Comparison of ENCODE assay signal across 10 cellular contexts in genomic region chr5:41842777-41843176, GRCh38. TPM values are rescaled to one million over a fixed set of nuclear protein-coding genes. Genes with fewer than 3 reads are reported as not detected.
DNase-seq lines count a peak whose midpoint lies in the region; ATAC-seq and TF ChIP-seq lines count a peak whose summit lies in the region.
"Had no signal": no experiment of that assay in that cellular context is flagged by ENCODE, and none has a peak within 500 bp of the region (broad histone marks: within the 10 kb centered on the region; RNA-seq: fewer than 3 reads in every experiment).

No MANE protein-coding gene starts in this region.

- H3K9ac ChIP-seq in PC-3 (ENCODE audit: low read length): no peak overlapping the region

- H3K27me3 ChIP-seq in PC-3 (ENCODE audit: low read length): no peaks in the 10 kb centered on the region
- H3K27me3 ChIP-seq: ascending aorta had no signal

- intact Hi-C loops in natural killer cell (cut with micrococcal nuclease) (no loop called here), PC-3 (cut with micrococcal nuclease) (loop anchor here (1.0 to 5.0 kb wide), 3 partner anchors 120 to 570 kb away; no protein-coding TSS in a partner anchor)

- H3K4me2 ChIP-seq in PC-3 (ENCODE audit: low read length): no peak overlapping the region

- no peaks in the 10 kb centered on the region for H3K36me3 Mint-ChIP-seq in natural killer cell

- no peaks in the 10 kb centered on the region for H3K9me3 Mint-ChIP-seq in natural killer cell

- no peak overlapping the region for H2AFZ ChIP-seq in PC-3 (ENCODE audit: low read length)

- H3K9me3 ChIP-seq in PC-3 (ENCODE audit: low read length): no peaks in the 10 kb centered on the region
- H3K9me3 ChIP-seq: ascending aorta had no signal

- no peak overlapping the region for H3K4me3 Mint-ChIP-seq in natural killer cell
- H3K4me3 Mint-ChIP-seq: activated CD8-positive, alpha-beta memory T cell treated with anti-CD3 and anti-CD28 coated beads, Interleukin-2, amount 10 ng/mL, durations not matched to agents 7 days and 5 days had no signal

- ATAC-seq in GM18508 (IDR thresholded peaks at IDR 0.05; ENCODE audit: insufficient read depth, unreplicated experiment) (peak; percentile 91), GM19463 (IDR thresholded peaks at IDR 0.05; ENCODE audit: unreplicated experiment) (peak; percentile 83), HG02885 (IDR thresholded peaks at IDR 0.05; ENCODE audit: poor library complexity, unreplicated experiment) (peak; percentile 87), HG03558 (IDR thresholded peaks at IDR 0.05; ENCODE audit: extremely low read depth, unreplicated experiment) (peak; percentile 77), natural killer cell (no peak), PC-3 (no peak)
- ATAC-seq: activated CD8-positive, alpha-beta memory T cell treated with anti-CD3 and anti-CD28 coated beads, Interleukin-2, amount 10 ng/mL, durations not matched to agents 7 days and 5 days had no signal

- no peak overlapping the region for H3K27ac ChIP-seq in PC-3 (ENCODE audit: low read length)

- BruUV-seq in PC-3 (replicated peaks; lab: Mats Ljungman, UMichigan): no TSS peak

- DNase-seq in NCI-H2029 (lab: John Stamatoyannopoulos, UW): no peak
- no peak for DNase-seq in natural killer cell
- no peak for DNase-seq in activated gamma-delta T cell (lab: John Stamatoyannopoulos, UW)
- no peak for DNase-seq in PC-3
- DNase-seq: activated CD8-positive, alpha-beta memory T cell treated with anti-CD3 and anti-CD28 coated beads, Interleukin-2, amount 10 ng/mL, durations not matched to agents 7 days and 5 days had no signal

- H3K36me3 ChIP-seq in PC-3 (ENCODE audit: low read depth, low read length): 0 out of 2 replicates have a peak, but pooled peaks cover 3% of the 10 kb centered on the region

- POLR2A ChIA-PET in PC-3 (lab: Charles Lee; ENCODE audit: unreplicated experiment): interaction anchor here (0.6 kb wide), 1 partner anchor 210 kb away, joined by 3 read pairs; no protein-coding TSS in a partner anchor

- no peaks in the 10 kb centered on the region for H3F3A ChIP-seq in PC-3 (ENCODE audit: low read length, unreplicated experiment)

- no peaks in the 10 kb centered on the region for H3K4me1 Mint-ChIP-seq in natural killer cell

- no peaks in the 10 kb centered on the region for H4K20me1 ChIP-seq in PC-3 (ENCODE audit: low read length)

- no peak overlapping the region for H3K4me3 ChIP-seq in PC-3 (ENCODE audit: low read length)
- H3K4me3 ChIP-seq: ascending aorta had no signal

- no peaks in the 10 kb centered on the region for H3K27me3 Mint-ChIP-seq in natural killer cell (ENCODE audit: low read depth in 2 of 2)
- H3K27me3 Mint-ChIP-seq: activated CD8-positive, alpha-beta memory T cell treated with anti-CD3 and anti-CD28 coated beads, Interleukin-2, amount 10 ng/mL, durations not matched to agents 7 days and 5 days had no signal

- no peaks in the 10 kb centered on the region for H3K79me2 ChIP-seq in PC-3 (ENCODE audit: low read length)

- no peaks in the 10 kb centered on the region for H3K4me1 ChIP-seq in PC-3 (ENCODE audit: insufficient read depth, low read length)
- H3K4me1 ChIP-seq: ascending aorta had no signal

- CTCF ChIA-PET in PC-3 (lab: Charles Lee): interaction anchor here (1.7 kb wide), 1 partner anchor 121 kb away, joined by 10 read pairs; no protein-coding TSS in a partner anchor

- no peaks in the 10 kb centered on the region for H3K9me2 ChIP-seq in PC-3 (replicated peaks; ENCODE audit: low read length)

- H3K27ac Mint-ChIP-seq in natural killer cell: no peak overlapping the region
- H3K27ac Mint-ChIP-seq: activated CD8-positive, alpha-beta memory T cell treated with anti-CD3 and anti-CD28 coated beads, Interleukin-2, amount 10 ng/mL, durations not matched to agents 7 days and 5 days had no signal

- TF ChIP-seq CTCF in natural killer cell (IDR thresholded peaks at IDR 0.05): no peak
- TF ChIP-seq CTCF in PC-3 (conservative IDR thresholded peaks at IDR 0.05; ENCODE audit: low read depth, low read length): no peak

RNA-seq across cellular contexts. Expression of gene OXCT1, which starts 27.4 kb away (rescaled TPM):
- 10 to 100 TPM; 17.1 to 19.9 (median 18.0) TPM for total RNA-seq in natural killer cell
- 25.5 and 30.8 TPM in 2 replicates for total RNA-seq in PC-3 (2014; rRNA removed)

Comparison
In these comparisons a context has a peak if more than half of its experiments do, and no peak if none do; other contexts are left out.
1. ATAC-seq: peak in GM18508 (single experiment), GM19463 (single experiment), HG02885 (single experiment) and HG03558 (single experiment); none in natural killer cell (0 of 3) and PC-3 (single experiment).